Comparison of ENCODE assay signal across 12 cellular contexts in genomic region chr4:7434766-7435150, GRCh38. TPM values are rescaled to one million over a fixed set of nuclear protein-coding genes. Genes with fewer than 3 reads are reported as not detected.
A peak's percentile ranks its signal among the peaks of the same experiment; 100 is the strongest.
DNase-seq lines count a peak whose midpoint lies in the region; ATAC-seq, FAIRE-seq and TF ChIP-seq lines count a peak whose summit lies in the region.
"Had no signal": no experiment of that assay in that cellular context is flagged by ENCODE, and none has a peak within 500 bp of the region (broad histone marks: within the 10 kb centered on the region; RNA-seq: fewer than 3 reads in every experiment).

A gene with protein sequence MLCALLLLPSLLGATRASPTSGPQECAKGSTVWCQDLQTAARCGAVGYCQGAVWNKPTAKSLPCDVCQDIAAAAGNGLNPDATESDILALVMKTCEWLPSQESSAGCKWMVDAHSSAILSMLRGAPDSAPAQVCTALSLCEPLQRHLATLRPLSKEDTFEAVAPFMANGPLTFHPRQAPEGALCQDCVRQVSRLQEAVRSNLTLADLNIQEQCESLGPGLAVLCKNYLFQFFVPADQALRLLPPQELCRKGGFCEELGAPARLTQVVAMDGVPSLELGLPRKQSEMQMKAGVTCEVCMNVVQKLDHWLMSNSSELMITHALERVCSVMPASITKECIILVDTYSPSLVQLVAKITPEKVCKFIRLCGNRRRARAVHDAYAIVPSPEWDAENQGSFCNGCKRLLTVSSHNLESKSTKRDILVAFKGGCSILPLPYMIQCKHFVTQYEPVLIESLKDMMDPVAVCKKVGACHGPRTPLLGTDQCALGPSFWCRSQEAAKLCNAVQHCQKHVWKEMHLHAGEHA (minus strand): TSS chr4:7434930. CDS start chr4:7434879, 51 bp downstream.

- no peaks in the 10 kb centered on the region for H3K36me3 Mint-ChIP-seq in astrocyte (ENCODE audit: low read depth, unreplicated experiment)

- peak; percentile 46 to 94 (median 60) for ATAC-seq in right lobe of liver
- no peak for ATAC-seq in HG03460 (IDR thresholded peaks at IDR 0.05; ENCODE audit: unreplicated experiment)
- no peak for ATAC-seq in GM18505 (IDR thresholded peaks at IDR 0.05; ENCODE audit: unreplicated experiment)

- no peaks in the 10 kb centered on the region for H3K4me1 ChIP-seq in astrocyte (ENCODE audit: insufficient read depth, low read length)
- H3K4me1 ChIP-seq in right lobe of liver, result no peaks in the 10 kb centered on the region
- H3K4me1 ChIP-seq: vagina had no signal

- peak within 1 kb of the TSS; percentile 16 for H3K4me2 ChIP-seq in astrocyte (ENCODE audit: low read length)

- H3K4me3 ChIP-seq in HFF-Myc (replicated peaks; ENCODE audit: low read depth, low read length), result no peak within 1 kb of the TSS
- no peak within 1 kb of the TSS for H3K4me3 ChIP-seq in astrocyte (ENCODE audit: insufficient read depth, low read depth, low read length)
- H3K4me3 ChIP-seq in right lobe of liver, result no peak within 1 kb of the TSS
- H3K4me3 ChIP-seq: vagina had no signal

- H3K27ac ChIP-seq in astrocyte (ENCODE audit: low read depth, low read length) (no peak within 1 kb of the TSS), right lobe of liver (no peak within 1 kb of the TSS), caudate nucleus (ENCODE audit: low read depth, low read length) (no peak within 1 kb of the TSS)
- H3K27ac ChIP-seq: skin epidermis, vagina had no signal

- H3K27me3 Mint-ChIP-seq in astrocyte (ENCODE audit: low read depth, unreplicated experiment), result peaks cover 32% of the 10 kb centered on the region

- peaks cover 35% of the 10 kb centered on the region for H4K20me1 ChIP-seq in astrocyte (ENCODE audit: insufficient read depth, low read length)

- peaks cover 4% of the 10 kb centered on the region for H3K9me3 Mint-ChIP-seq in astrocyte (ENCODE audit: unreplicated experiment)

- H3K4me3 Mint-ChIP-seq in astrocyte (ENCODE audit: unreplicated experiment), result no peak within 1 kb of the TSS

- TF ChIP-seq POLR2A in right lobe of liver (IDR thresholded peaks at IDR 0.05), result no peak
- no peak for TF ChIP-seq POLR2A in GM18505 (IDR thresholded peaks at IDR 0.05; ENCODE audit: borderline replicate concordance, extremely low read depth, insufficient read depth, insufficient read length)

- H3K27me3 ChIP-seq in astrocyte (ENCODE audit: insufficient read depth, low read length) (peaks cover 3% of the 10 kb centered on the region), right lobe of liver (no peaks in the 10 kb centered on the region)
- H3K27me3 ChIP-seq: vagina had no signal

- DNase-seq in AG08395 (ENCODE audit: low spot score) (peak; percentile 86), HFF-Myc (ENCODE audit: extremely low read depth, low read depth) (peak; percentile 3), astrocyte (ENCODE audit: low read depth) (peak; percentile 9), right lobe of liver (peak in 2 of 3 donors; percentile 55 to 60), C1 segment of cervical spinal cord (lab: John Stamatoyannopoulos, UW) (no peak), caudate nucleus (lab: John Stamatoyannopoulos, UW) (no peak)
- DNase-seq: NCI-H2227 treated with DMSO at 0.1 percent for 48 hours had no signal

- H2AFZ ChIP-seq in astrocyte (ENCODE audit: low read depth, low read length), result no peak within 1 kb of the TSS

- H3K4me1 Mint-ChIP-seq in astrocyte (ENCODE audit: low read depth, unreplicated experiment), result peaks cover 16% of the 10 kb centered on the region

- intact Hi-C loops in right lobe of liver (cut with DNase I), result no loop called here

- peak within 1 kb of the TSS; percentile 36 for H3K27ac Mint-ChIP-seq in astrocyte (ENCODE audit: unreplicated experiment)

- H3K36me3 ChIP-seq in astrocyte (ENCODE audit: insufficient read depth, low read length) (no peaks in the 10 kb centered on the region), right lobe of liver (no peaks in the 10 kb centered on the region)
- H3K36me3 ChIP-seq: vagina had no signal

- H3K9me3 ChIP-seq in astrocyte (ENCODE audit: insufficient read depth, low read depth, low read length), result peaks cover 8% of the 10 kb centered on the region
- H3K9me3 ChIP-seq in right lobe of liver, result no peaks in the 10 kb centered on the region
- H3K9me3 ChIP-seq: vagina had no signal

- no peak for TF ChIP-seq CTCF in HFF-Myc (IDR thresholded peaks at IDR 0.05; ENCODE audit: low read depth, low read length, missing control alignments)
- TF ChIP-seq CTCF in astrocyte (IDR thresholded peaks at IDR 0.05; ENCODE audit: insufficient read depth, low read depth, low read length), result no peak
- no peak for TF ChIP-seq CTCF in right lobe of liver (IDR thresholded peaks at IDR 0.05)

- H3K9ac ChIP-seq in astrocyte (ENCODE audit: low read length), result no peak within 1 kb of the TSS

- no peaks in the 10 kb centered on the region for H3K79me2 ChIP-seq in astrocyte (ENCODE audit: insufficient read depth, low read length)

- WGBS in right lobe of liver (ENCODE audit: insufficient coverage, low coverage, low lambda C conversion rate, missing lambda C conversion rate), result 50% methylated on average over 2 of the region's 7 CpGs

- FAIRE-seq in astrocyte (lab: Jason Lieb, UNC), result no peak
- FAIRE-seq: G401.6 had no signal

RNA-seq across cellular contexts. Expression of the gene that starts here (rescaled TPM):
- total RNA-seq in astrocyte (not detected in 2 replicates), right lobe of liver (not detected)
- total RNA-seq: vagina had no signal

Comparison
In these comparisons a context has a peak if more than half of its experiments do, and no peak if none do; other contexts are left out.
1. Peak in DNase-seq and H3K4me2 ChIP-seq in astrocyte; RNA of the gene not detected or under 1 TPM.
2. Peak in DNase-seq and ATAC-seq in right lobe of liver; RNA of the gene not detected or under 1 TPM.
3. DNase-seq: peak in AG08395 (single experiment) and HFF-Myc (single experiment); none in C1 segment of cervical spinal cord (0 of 14) and caudate nucleus (0 of 61).